ENCODE assay signal across 8 cellular contexts in the genomic region with DNA sequence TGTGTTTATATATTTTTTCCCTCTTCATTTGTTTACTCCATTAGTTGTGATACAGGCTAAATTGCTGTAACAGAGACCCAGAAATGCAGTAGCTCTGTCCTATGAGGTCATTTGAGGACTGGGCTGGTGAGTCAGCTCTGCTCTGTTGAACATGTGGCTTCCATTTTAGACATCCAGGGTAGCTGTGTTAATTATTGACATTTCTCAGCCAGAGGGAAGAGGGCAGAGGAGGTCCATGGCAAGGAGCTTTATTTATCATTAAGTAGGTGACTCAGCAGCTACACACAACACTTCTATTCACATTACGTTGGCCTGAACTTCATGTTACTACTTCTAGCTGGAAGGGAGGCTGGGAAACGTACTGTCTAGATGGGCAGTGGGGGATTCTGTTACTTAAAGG.
DNase-seq lines count a peak whose midpoint lies in the region; ATAC-seq and TF ChIP-seq lines count a peak whose summit lies in the region.

No MANE protein-coding gene starts in this region.

- no peaks in the 10 kb centered on the region for H3K4me1 Mint-ChIP-seq in natural killer cell

- no peaks in the 10 kb centered on the region for H3K36me3 ChIP-seq in body of pancreas (replicated peaks in 1 of 2; ENCODE audit: insufficient read depth in 1 of 2, low read depth in 2 of 2)

- intact Hi-C loops in body of pancreas (cut with DNase I) = no loop called here
- intact Hi-C loops in natural killer cell (cut with micrococcal nuclease) = no loop called here

- TF ChIP-seq CTCF in body of pancreas (IDR thresholded peaks at IDR 0.05) = no peak
- no peak for TF ChIP-seq CTCF in natural killer cell (IDR thresholded peaks at IDR 0.05)

- TF ChIP-seq POLR2A in body of pancreas (IDR thresholded peaks at IDR 0.05) = no peak

- H3K9me3 Mint-ChIP-seq in natural killer cell = peaks cover 2 to 3% of the 10 kb centered on the region in 2 donors

- no peaks in the 10 kb centered on the region for H3K9me3 ChIP-seq in body of pancreas

- H3K27me3 Mint-ChIP-seq in natural killer cell (ENCODE audit: low read depth in 2 of 2) = peaks cover 0 to 1% of the 10 kb centered on the region in 2 donors

- WGBS in body of pancreas, 2 donors = 8 to 15% methylated on average over 2 of the region's 2 CpGs

- H3K4me1 ChIP-seq in body of pancreas = peaks cover 14% of the 10 kb centered on the region

- ATAC-seq in GM19025 (IDR thresholded peaks at IDR 0.05; ENCODE audit: low read depth, unreplicated experiment) (peak; percentile 87), HG03520 (IDR thresholded peaks at IDR 0.05; ENCODE audit: unreplicated experiment) (peak; percentile 82), body of pancreas (peak; percentile 100), natural killer cell (no peak), HG02885 (IDR thresholded peaks at IDR 0.05; ENCODE audit: poor library complexity, unreplicated experiment) (no peak)

- peak; percentile 43 to 82 (median 70) for DNase-seq in body of pancreas
- DNase-seq in skeletal muscle cell (ENCODE audit: low read depth) = peak; percentile 60
- DNase-seq in activated CD4-positive, alpha-beta T cell treated with anti-CD3 and anti-CD28 coated beads, Interleukin-2, amount 50 U/mL, for 4 hours = no peak
- no peak for DNase-seq in natural killer cell
- no peak for DNase-seq in caudate nucleus (lab: John Stamatoyannopoulos, UW)

- no peaks in the 10 kb centered on the region for H3K27me3 ChIP-seq in body of pancreas

- no peak overlapping the region for H3K4me3 ChIP-seq in body of pancreas
- no peak overlapping the region for H3K4me3 ChIP-seq in skeletal muscle cell (ENCODE audit: low read depth, low read length)

- no peaks in the 10 kb centered on the region for H3K36me3 Mint-ChIP-seq in natural killer cell

- H3K4me3 Mint-ChIP-seq in natural killer cell = no peak overlapping the region

- no peak overlapping the region for H3K27ac Mint-ChIP-seq in natural killer cell

- peak overlapping the region; percentile 44 to 68 (median 47) for H3K27ac ChIP-seq in body of pancreas
- H3K27ac ChIP-seq in caudate nucleus (ENCODE audit: low read depth, low read length) = no peak overlapping the region

Comparison
In these comparisons a context has a peak if more than half of its experiments do, and no peak if none do; other contexts are left out.
1. ATAC-seq: peak in GM19025 (single experiment), HG03520 (single experiment) and body of pancreas (single experiment); none in natural killer cell (0 of 3) and HG02885 (single experiment).
2. DNase-seq: peak in body of pancreas (4 of 4) and skeletal muscle cell (single experiment); none in activated CD4-positive, alpha-beta T cell treated with anti-CD3 and anti-CD28 coated beads, Interleukin-2, amount 50 U/mL, for 4 hours (0 of 2), natural killer cell (single experiment) and caudate nucleus (0 of 61).